Comparison of ENCODE assay signal across 16 cellular contexts in the genomic region with DNA sequence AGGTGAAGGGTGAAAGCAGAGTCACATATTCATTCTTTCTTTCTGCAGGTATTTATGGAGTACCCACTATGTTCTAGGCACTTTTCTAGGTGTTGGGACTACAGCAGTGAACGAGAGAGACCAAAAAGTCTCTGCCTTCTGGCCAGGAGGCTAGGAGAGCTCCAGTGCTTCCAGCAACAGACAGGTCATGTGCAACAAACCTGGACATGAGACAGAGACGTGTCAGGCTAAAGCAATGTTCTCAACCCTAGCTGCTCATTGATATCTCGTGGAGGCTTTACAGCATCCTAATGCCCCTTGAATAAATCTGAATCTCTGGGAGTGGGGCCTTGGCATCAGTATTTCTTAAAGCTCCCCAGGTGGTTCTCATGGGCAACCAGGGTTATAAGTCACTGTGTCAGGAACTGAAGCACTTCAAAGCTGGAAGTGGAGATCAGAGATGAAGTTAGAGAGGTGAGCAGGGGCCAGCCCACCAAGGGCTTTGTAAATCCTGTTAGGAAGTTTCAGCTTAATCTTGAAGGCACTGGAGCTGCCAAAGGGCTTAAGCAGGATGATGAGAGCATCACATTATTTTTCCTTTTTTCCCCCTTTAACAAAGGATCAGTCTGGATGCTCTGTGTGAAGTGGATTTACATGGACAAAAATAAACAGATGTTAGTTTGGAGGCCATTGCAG. TPM values are rescaled to one million over a fixed set of nuclear protein-coding genes. Genes with fewer than 3 reads are reported as not detected.
DNase-seq lines count a peak whose midpoint lies in the region; ATAC-seq, FAIRE-seq and TF ChIP-seq lines count a peak whose summit lies in the region.
"Had no signal": no experiment of that assay in that cellular context is flagged by ENCODE, and none has a peak within 500 bp of the region (broad histone marks: within the 10 kb centered on the region; RNA-seq: fewer than 3 reads in every experiment).

No MANE protein-coding gene starts in this region.

- TF ChIP-seq CTCF in heart right ventricle (IDR thresholded peaks at IDR 0.05) (no peak), WERI-Rb-1 (IDR thresholded peaks at IDR 0.05; ENCODE audit: low read depth, low read length) (no peak), endothelial cell (IDR thresholded peaks at IDR 0.05; ENCODE audit: unreplicated experiment) (no peak), HepG2 (CRISPR knock-in tag; IDR thresholded peaks at IDR 0.05) (no peak), body of pancreas (IDR thresholded peaks at IDR 0.05) (no peak)

- DNase-seq in left ventricle myocardium superior (no peak), heart right ventricle (no peak), WERI-Rb-1 (peak; percentile 90), endothelial cell (ENCODE audit: low spot score) (no peak), HepG2 (ENCODE audit: low spot score) (no peak), NCI-H2029 treated with DMSO at 0.1 percent for 48 hours (lab: John Stamatoyannopoulos, UW) (no peak), body of pancreas (no peak)
- no peak for DNase-seq in stimulated activated naive B cell treated with anti-CD40 and anti-IgM and Interleukin-4, amounts not matched to agents 10 μg/mL and 1 μg/mL and 100 μg/mL, for 72 hours
- DNase-seq: 8988T, AML-193, DND-41, GDM1, GM23248, H9 had no signal

- no peaks in the 10 kb centered on the region for H4K20me1 ChIP-seq in HepG2 (ENCODE audit: insufficient read depth, low read length)
- H4K20me1 ChIP-seq: BLaER1 had no signal

- CTCF ChIA-PET in HepG2 (lab: Yijun Ruan, JAX; ENCODE audit: low intra/inter-chr PET ratio, low total read pairs): no interaction called here

- intact Hi-C loops in left ventricle myocardium superior (cut with micrococcal nuclease) (no loop called here), heart right ventricle (cut with DNase I) (no loop called here), HepG2 (cut with micrococcal nuclease; ENCODE audit: unreplicated experiment) (no loop called here), body of pancreas (cut with DNase I) (no loop called here)

- H3K4me1 ChIP-seq in heart right ventricle (peaks cover 0 to 6% (median 0%) of the 10 kb centered on the region in 9 donors), HepG2 (ENCODE audit: insufficient read depth, low read length) (no peaks in the 10 kb centered on the region), body of pancreas (no peaks in the 10 kb centered on the region)
- H3K4me1 ChIP-seq: BLaER1 had no signal

- no peak overlapping the region for H3K4me2 ChIP-seq in HepG2 (ENCODE audit: low read depth, low read length)
- H3K4me2 ChIP-seq: BLaER1 had no signal

- H3K9me3 Mint-ChIP-seq in endothelial cell (ENCODE audit: unreplicated experiment): no peaks in the 10 kb centered on the region
- H3K9me3 Mint-ChIP-seq in stimulated activated naive B cell treated with anti-CD40 and anti-IgM and Interleukin-4, amounts not matched to agents 10 μg/mL and 1 μg/mL and 100 μg/mL, for 72 hours: no peaks in the 10 kb centered on the region
- H3K9me3 Mint-ChIP-seq: H9 had no signal

- in situ Hi-C loops in HepG2 (cut with HindIII; ENCODE audit: extremely low pct_ligation_motif_present, low pct_unique_long_range_greater_than_20kb): no loop called here

- H3K27ac ChIP-seq in heart right ventricle: no peak overlapping the region
- peak overlapping the region; percentile 42 for H3K27ac ChIP-seq in WERI-Rb-1
- H3K27ac ChIP-seq in HepG2 (ENCODE audit: extremely low read length, insufficient read depth, low read length): no peak overlapping the region
- H3K27ac ChIP-seq in body of pancreas: no peak overlapping the region
- H3K27ac ChIP-seq: BLaER1, GM23248 had no signal

- H3K36me3 ChIP-seq in heart right ventricle (peaks cover 0 to 32% (median 0%) of the 10 kb centered on the region in 9 donors), WERI-Rb-1 (no peaks in the 10 kb centered on the region), HepG2 (replicated peaks in 1 of 2; ENCODE audit: control insufficient read depth in 1 of 2, insufficient read depth in 2 of 2, low read length in 2 of 2) (peaks cover 4 to 5% of the 10 kb centered on the region in 2 experiments; a peak in 2 of 5 replicates), body of pancreas (replicated peaks in 1 of 2; ENCODE audit: insufficient read depth in 1 of 2, low read depth in 2 of 2) (no peaks in the 10 kb centered on the region)

- no peak for TF ChIP-seq EP300 in HepG2 (IDR thresholded peaks at IDR 0.05; ENCODE audit: low read depth in 2 of 2, low read length in 2 of 2)
- TF ChIP-seq EP300 in HepG2 (CRISPR knock-in tag; IDR thresholded peaks at IDR 0.05; ENCODE audit: borderline replicate concordance): no peak

- no peak overlapping the region for H3K27ac Mint-ChIP-seq in endothelial cell (ENCODE audit: unreplicated experiment)
- peak overlapping the region; percentile 10 for H3K27ac Mint-ChIP-seq in stimulated activated naive B cell treated with anti-CD40 and anti-IgM and Interleukin-4, amounts not matched to agents 10 μg/mL and 1 μg/mL and 100 μg/mL, for 72 hours
- H3K27ac Mint-ChIP-seq: H9 had no signal

- TF ChIP-seq POLR2A in HepG2 (IDR thresholded peaks at IDR 0.05; ENCODE audit: insufficient read depth in 1 of 2, low read depth in 2 of 2, low read length in 2 of 2) (no peak), body of pancreas (IDR thresholded peaks at IDR 0.05) (no peak)

- H3K9ac ChIP-seq in HepG2 (ENCODE audit: insufficient read depth, low read depth, low read length): no peak overlapping the region
- H3K9ac ChIP-seq: BLaER1, GM23248 had no signal

- no peak overlapping the region for H2AFZ ChIP-seq in HepG2 (ENCODE audit: low read length)
- H2AFZ ChIP-seq: GM23248 had no signal

- peaks cover 2% of the 10 kb centered on the region for H3K27me3 Mint-ChIP-seq in endothelial cell (ENCODE audit: unreplicated experiment)
- H3K27me3 Mint-ChIP-seq in stimulated activated naive B cell treated with anti-CD40 and anti-IgM and Interleukin-4, amounts not matched to agents 10 μg/mL and 1 μg/mL and 100 μg/mL, for 72 hours: no peaks in the 10 kb centered on the region

- no peak for TF ChIP-seq RAD21 in HepG2 (CRISPR knock-in tag; IDR thresholded peaks at IDR 0.05)

- no peak for FAIRE-seq in HepG2 (lab: Jason Lieb, UNC)

- H3K79me2 ChIP-seq in HepG2 (ENCODE audit: insufficient read depth, low read length): no peaks in the 10 kb centered on the region

- ATAC-seq in left ventricle myocardium superior: peak; percentile 15
- ATAC-seq in heart right ventricle: no peak
- ATAC-seq in stimulated activated naive B cell treated with anti-CD40 and anti-IgM and Interleukin-4, amounts not matched to agents 10 μg/mL and 1 μg/mL and 100 μg/mL, for 72 hours (replicated peaks): no peak
- ATAC-seq in HepG2: no peak
- no peak for ATAC-seq in body of pancreas

- 75 to 84% methylated on average over 3 of the region's 3 CpGs for WGBS in heart right ventricle, 2 donors
- 89% methylated on average over 3 of the region's 3 CpGs for WGBS in HepG2 (ENCODE audit: low lambda C conversion rate)
- 90 to 92% methylated on average over 3 of the region's 3 CpGs for WGBS in body of pancreas, 2 donors

- BruUV-seq in HepG2 (replicated peaks; lab: Mats Ljungman, UMichigan): no TSS peak

- H3K4me3 Mint-ChIP-seq in endothelial cell (ENCODE audit: unreplicated experiment): peak overlapping the region; percentile 4
- no peak overlapping the region for H3K4me3 Mint-ChIP-seq in stimulated activated naive B cell treated with anti-CD40 and anti-IgM and Interleukin-4, amounts not matched to agents 10 μg/mL and 1 μg/mL and 100 μg/mL, for 72 hours
- H3K4me3 Mint-ChIP-seq: H9 had no signal

- POLR2A ChIA-PET in HepG2 (lab: Yijun Ruan, JAX): interaction anchor here (2.3 kb wide), 1 partner anchor 23 kb away, joined by 10 read pairs; a partner anchor contains a TSS

- H3K4me3 ChIP-seq in heart right ventricle (no peak overlapping the region), WERI-Rb-1 (ENCODE audit: low read depth, low read length) (no peak overlapping the region), HepG2 (replicated peaks in 1 of 3; ENCODE audit: insufficient read depth in 1 of 3, low read depth in 2 of 3, low read length in 3 of 3) (no peak overlapping the region), body of pancreas (no peak overlapping the region)
- H3K4me3 ChIP-seq: BLaER1, GM23248 had no signal

- peaks cover 12% of the 10 kb centered on the region for H3K4me1 Mint-ChIP-seq in endothelial cell (ENCODE audit: unreplicated experiment)
- H3K4me1 Mint-ChIP-seq in stimulated activated naive B cell treated with anti-CD40 and anti-IgM and Interleukin-4, amounts not matched to agents 10 μg/mL and 1 μg/mL and 100 μg/mL, for 72 hours: peaks cover 8 to 15% of the 10 kb centered on the region in 2 donors

- peaks cover 8% of the 10 kb centered on the region for H3K36me3 Mint-ChIP-seq in endothelial cell (ENCODE audit: low read depth, unreplicated experiment)
- H3K36me3 Mint-ChIP-seq in stimulated activated naive B cell treated with anti-CD40 and anti-IgM and Interleukin-4, amounts not matched to agents 10 μg/mL and 1 μg/mL and 100 μg/mL, for 72 hours: peaks cover 17 to 25% of the 10 kb centered on the region in 2 donors

- H3K9me3 ChIP-seq in heart right ventricle (no peaks in the 10 kb centered on the region), WERI-Rb-1 (ENCODE audit: severe bottlenecking) (no peaks in the 10 kb centered on the region), HepG2 (ENCODE audit: low read length) (no peaks in the 10 kb centered on the region), body of pancreas (no peaks in the 10 kb centered on the region)
- H3K9me3 ChIP-seq: BLaER1 had no signal

- H3K27me3 ChIP-seq in heart right ventricle: no peaks in the 10 kb centered on the region
- no peaks in the 10 kb centered on the region for H3K27me3 ChIP-seq in WERI-Rb-1 (ENCODE audit: insufficient read depth, low read depth, severe bottlenecking)
- no peaks in the 10 kb centered on the region for H3K27me3 ChIP-seq in HepG2 (ENCODE audit: control insufficient read depth in 1 of 2, insufficient read depth in 2 of 2, low read length in 2 of 2)
- H3K27me3 ChIP-seq in body of pancreas: no peaks in the 10 kb centered on the region
- H3K27me3 ChIP-seq: BLaER1 had no signal

RNA-seq across cellular contexts. Expression of a gene that starts 13.0 kb away (rescaled TPM):
- total RNA-seq in left ventricle myocardium superior: 10.6 TPM
- total RNA-seq in heart right ventricle: 10 to 100 TPM in 9 of 10 donors, 1 to 10 TPM in 1; 9.8 to 16.1 (median 13.3) TPM
- 10 to 100 TPM; 17.1 to 22.4 TPM for polyA plus RNA-seq in heart right ventricle
- 23.4 TPM for total RNA-seq in endothelial cell (ENCODE audit: unreplicated experiment)
- 36.1 and 43.2 TPM in 2 replicates for total RNA-seq in HepG2 (2016; rRNA removed; fragmentation: Illumina TruSeq; extraction: Trizol)
- 13.4 and 14.0 TPM in 2 replicates for total RNA-seq in HepG2 (2016; cell fraction: cytosol; rRNA removed; fragmentation: Illumina TruSeq; extraction: Trizol; ENCODE audit: low read depth)
- total RNA-seq in HepG2 (2016; cell fraction: insoluble cytoplasmic fraction; rRNA removed; fragmentation: Illumina TruSeq; extraction: Trizol): 37.2 and 41.5 TPM in 2 replicates
- 20.4 and 22.9 TPM in 2 replicates for total RNA-seq in HepG2 (2016; cell fraction: membrane; rRNA removed; fragmentation: Illumina TruSeq; extraction: Trizol)
- 17.5 and 20.0 TPM in 2 replicates for total RNA-seq in HepG2 (2016; cell fraction: nucleus; rRNA removed; fragmentation: Illumina TruSeq; extraction: Trizol)
- 14.8 and 18.0 TPM in 2 replicates for polyA plus RNA-seq in HepG2 (2011; rRNA removed)
- polyA plus RNA-seq in HepG2 (2011; cell fraction: cytosol; rRNA removed): 14.9 and 15.6 TPM in 2 replicates
- 12.6 and 13.8 TPM in 2 replicates for polyA plus RNA-seq in HepG2 (2011; cell fraction: nucleus; rRNA removed)
- 12.0 and 15.3 TPM in 2 replicates for polyA plus RNA-seq in HepG2 (2012)
- polyA plus RNA-seq in HepG2 (2016; cell fraction: cytosol; fragmentation: Illumina TruSeq; extraction: Trizol; ENCODE audit: low read depth): 5.2 and 5.5 TPM in 2 replicates
- 26.8 and 28.7 TPM in 2 replicates for polyA plus RNA-seq in HepG2 (2016; cell fraction: insoluble cytoplasmic fraction; fragmentation: Illumina TruSeq; extraction: Trizol; ENCODE audit: low read depth)
- polyA plus RNA-seq in HepG2 (2016; cell fraction: membrane; fragmentation: Illumina TruSeq; extraction: Trizol; ENCODE audit: low read depth): 7.8 and 9.2 TPM in 2 replicates
- polyA plus RNA-seq in HepG2 (2016; cell fraction: nucleus; fragmentation: Illumina TruSeq; extraction: Trizol; ENCODE audit: insufficient read depth, low read depth): 20.6 and 21.7 TPM in 2 replicates
- polyA minus RNA-seq in HepG2 (2011; rRNA and poly(A)+ RNA removed; ENCODE audit: low replicate concordance): 10.7 and 14.8 TPM in 2 replicates
- 8.2 and 9.3 TPM in 2 replicates for polyA minus RNA-seq in HepG2 (2011; cell fraction: cytosol; rRNA and poly(A)+ RNA removed)
- polyA minus RNA-seq in HepG2 (2011; cell fraction: nucleus; rRNA and poly(A)+ RNA removed): 7.6 and 7.7 TPM in 2 replicates
- total RNA-seq in body of pancreas: 10 to 100 TPM; 14.5 to 25.4 TPM

RNA-seq across cellular contexts. Expression of a gene that starts 23.0 kb away (rescaled TPM):
- 13.0 TPM for total RNA-seq in left ventricle myocardium superior
- 10 to 100 TPM; 10.7 to 15.7 (median 13.8) TPM for total RNA-seq in heart right ventricle
- polyA plus RNA-seq in heart right ventricle: 1 to 10 TPM; 2.7 to 3.5 TPM
- total RNA-seq in endothelial cell (ENCODE audit: unreplicated experiment): 9.2 TPM
- total RNA-seq in HepG2 (2016; rRNA removed; fragmentation: Illumina TruSeq; extraction: Trizol): 5.0 and 6.8 TPM in 2 replicates
- total RNA-seq in HepG2 (2016; cell fraction: cytosol; rRNA removed; fragmentation: Illumina TruSeq; extraction: Trizol; ENCODE audit: low read depth): 1.6 and 1.9 TPM in 2 replicates
- total RNA-seq in HepG2 (2016; cell fraction: insoluble cytoplasmic fraction; rRNA removed; fragmentation: Illumina TruSeq; extraction: Trizol): 4.5 and 6.4 TPM in 2 replicates
- 4.8 and 5.3 TPM in 2 replicates for total RNA-seq in HepG2 (2016; cell fraction: membrane; rRNA removed; fragmentation: Illumina TruSeq; extraction: Trizol)
- 4.9 and 6.1 TPM in 2 replicates for total RNA-seq in HepG2 (2016; cell fraction: nucleus; rRNA removed; fragmentation: Illumina TruSeq; extraction: Trizol)
- 11.1 and 13.5 TPM in 2 replicates for polyA plus RNA-seq in HepG2 (2011; rRNA removed)
- 9.5 and 11.4 TPM in 2 replicates for polyA plus RNA-seq in HepG2 (2011; cell fraction: cytosol; rRNA removed)
- 9.0 and 9.1 TPM in 2 replicates for polyA plus RNA-seq in HepG2 (2011; cell fraction: nucleus; rRNA removed)
- 7.3 and 7.8 TPM in 2 replicates for polyA plus RNA-seq in HepG2 (2012)
- polyA plus RNA-seq in HepG2 (2016; cell fraction: cytosol; fragmentation: Illumina TruSeq; extraction: Trizol; ENCODE audit: low read depth): 0.24 and 0.26 TPM in 2 replicates
- 5.3 and 6.6 TPM in 2 replicates for polyA plus RNA-seq in HepG2 (2016; cell fraction: insoluble cytoplasmic fraction; fragmentation: Illumina TruSeq; extraction: Trizol; ENCODE audit: low read depth)
- 1.5 and 1.7 TPM in 2 replicates for polyA plus RNA-seq in HepG2 (2016; cell fraction: membrane; fragmentation: Illumina TruSeq; extraction: Trizol; ENCODE audit: low read depth)
- 8.7 and 9.2 TPM in 2 replicates for polyA plus RNA-seq in HepG2 (2016; cell fraction: nucleus; fragmentation: Illumina TruSeq; extraction: Trizol; ENCODE audit: insufficient read depth, low read depth)
- 16.6 and 32.3 TPM in 2 replicates for polyA minus RNA-seq in HepG2 (2011; rRNA and poly(A)+ RNA removed; ENCODE audit: low replicate concordance)
- 14.7 and 15.5 TPM in 2 replicates for polyA minus RNA-seq in HepG2 (2011; cell fraction: cytosol; rRNA and poly(A)+ RNA removed)
- polyA minus RNA-seq in HepG2 (2011; cell fraction: nucleus; rRNA and poly(A)+ RNA removed): 14.7 and 18.9 TPM in 2 replicates
- 1 to 10 TPM; 6.9 to 8.6 TPM for total RNA-seq in body of pancreas

RNA-seq across cellular contexts. Expression of a gene that starts 36.5 kb away (rescaled TPM):
- 0.47 TPM for total RNA-seq in left ventricle myocardium superior
- total RNA-seq in heart right ventricle: 1 to 10 TPM in 5 of 10 donors, under 1 TPM in 5; 0.36 to 2.7 (median 1.0) TPM
- under 1 TPM; 0.51 TPM for polyA plus RNA-seq in heart right ventricle
- total RNA-seq in endothelial cell (ENCODE audit: unreplicated experiment): 0.15 TPM
- total RNA-seq in HepG2 (2016; rRNA removed; fragmentation: Illumina TruSeq; extraction: Trizol): 0.04 and 0.06 TPM in 2 replicates
- total RNA-seq in HepG2 (2016; cell fraction: cytosol; rRNA removed; fragmentation: Illumina TruSeq; extraction: Trizol; ENCODE audit: low read depth): 0.10 TPM in 1 of 2 replicates, not detected in the other
- total RNA-seq in HepG2 (2016; cell fraction: insoluble cytoplasmic fraction; rRNA removed; fragmentation: Illumina TruSeq; extraction: Trizol): 0.04 TPM in 1 of 2 replicates, not detected in the other
- 0.10 TPM in 1 of 2 replicates, not detected in the other for total RNA-seq in HepG2 (2016; cell fraction: membrane; rRNA removed; fragmentation: Illumina TruSeq; extraction: Trizol)
- not detected in 2 replicates for total RNA-seq in HepG2 (2016; cell fraction: nucleus; rRNA removed; fragmentation: Illumina TruSeq; extraction: Trizol)
- polyA plus RNA-seq in HepG2 (2011; rRNA removed): 0.03 and 0.05 TPM in 2 replicates
- 0.05 TPM in 2 replicates for polyA plus RNA-seq in HepG2 (2011; cell fraction: cytosol; rRNA removed)
- 0.08 TPM in 1 of 2 replicates, not detected in the other for polyA plus RNA-seq in HepG2 (2011; cell fraction: nucleus; rRNA removed)
- not detected in 2 replicates for polyA plus RNA-seq in HepG2 (2012)
- polyA plus RNA-seq in HepG2 (2016; cell fraction: cytosol; fragmentation: Illumina TruSeq; extraction: Trizol; ENCODE audit: low read depth): not detected in 2 replicates
- polyA plus RNA-seq in HepG2 (2016; cell fraction: insoluble cytoplasmic fraction; fragmentation: Illumina TruSeq; extraction: Trizol; ENCODE audit: low read depth): not detected in 2 replicates
- not detected in 2 replicates for polyA plus RNA-seq in HepG2 (2016; cell fraction: membrane; fragmentation: Illumina TruSeq; extraction: Trizol; ENCODE audit: low read depth)
- polyA plus RNA-seq in HepG2 (2016; cell fraction: nucleus; fragmentation: Illumina TruSeq; extraction: Trizol; ENCODE audit: insufficient read depth, low read depth): not detected in 2 replicates
- polyA minus RNA-seq in HepG2 (2011; rRNA and poly(A)+ RNA removed; ENCODE audit: low replicate concordance): not detected in 2 replicates
- not detected in 2 replicates for polyA minus RNA-seq in HepG2 (2011; cell fraction: cytosol; rRNA and poly(A)+ RNA removed)
- polyA minus RNA-seq in HepG2 (2011; cell fraction: nucleus; rRNA and poly(A)+ RNA removed): 0.12 TPM in 1 of 2 replicates, not detected in the other
- 1 to 10 TPM; 1.0 to 4.3 TPM for total RNA-seq in body of pancreas
- total RNA-seq: HT1080 had no signal
